Comparison of ENCODE assay signal across 22 cellular contexts in the genomic region with DNA sequence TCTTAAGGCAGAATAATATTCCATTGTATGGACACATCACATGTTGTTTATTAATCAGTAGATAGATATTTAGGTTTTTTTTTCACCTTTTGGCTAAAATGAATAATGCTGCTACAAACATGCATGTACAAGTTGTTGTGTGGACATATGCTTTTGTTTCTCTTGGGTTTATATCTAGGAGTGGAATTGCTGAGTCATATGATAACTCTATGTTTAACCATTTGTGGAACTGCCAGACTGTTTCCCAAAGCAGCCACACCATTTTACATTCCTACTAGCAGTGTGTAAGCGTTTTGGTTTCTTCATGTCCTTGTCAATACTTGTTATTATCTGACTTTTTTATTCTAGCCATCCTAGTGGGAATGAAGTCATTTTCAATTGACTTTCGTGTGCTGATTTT. TPM values are rescaled to one million over a fixed set of nuclear protein-coding genes. Genes with fewer than 3 reads are reported as not detected.
DNase-seq lines count a peak whose midpoint lies in the region; ATAC-seq, FAIRE-seq and TF ChIP-seq lines count a peak whose summit lies in the region.
"Had no signal": no experiment of that assay in that cellular context is flagged by ENCODE, and none has a peak within 500 bp of the region (broad histone marks: within the 10 kb centered on the region; RNA-seq: fewer than 3 reads in every experiment).

No MANE protein-coding gene starts in this region.

- peaks cover 1% of the 10 kb centered on the region for H3K27me3 Mint-ChIP-seq in nephron progenitor cell (ENCODE audit: low read depth, poor library complexity)

- H3K27ac ChIP-seq in HepG2 (ENCODE audit: extremely low read length, insufficient read depth, low read length) (no peak overlapping the region), right lobe of liver (no peak overlapping the region), RWPE2 (ENCODE audit: poor library complexity, severe bottlenecking) (peak overlapping the region; percentile 30), epithelial cell of prostate (peak overlapping the region; percentile 80), left ventricle myocardium inferior (replicated peaks) (no peak overlapping the region)
- H3K27ac ChIP-seq: KMS-11, SJSA1, skin epidermis, suprapubic skin, vagina had no signal

- no TSS peak for BruUV-seq in HepG2 (replicated peaks; lab: Mats Ljungman, UMichigan)

- peaks cover 53% of the 10 kb centered on the region for H3K36me3 Mint-ChIP-seq in nephron progenitor cell (ENCODE audit: low read depth)

- no peak for FAIRE-seq in HepG2 (lab: Jason Lieb, UNC)
- FAIRE-seq: frontal cortex had no signal

- in situ Hi-C loops in HepG2 (cut with HindIII; ENCODE audit: extremely low pct_ligation_motif_present, low pct_unique_long_range_greater_than_20kb) = no loop called here

- H4K20me1 ChIP-seq in HepG2 (ENCODE audit: insufficient read depth, low read length) = no peaks in the 10 kb centered on the region

- TF ChIP-seq RAD21 in HepG2 (CRISPR knock-in tag; IDR thresholded peaks at IDR 0.05) = no peak

- H3K27me3 ChIP-seq in HepG2 (ENCODE audit: control insufficient read depth in 1 of 2, insufficient read depth in 2 of 2, low read length in 2 of 2) (no peaks in the 10 kb centered on the region), right lobe of liver (no peaks in the 10 kb centered on the region), RWPE2 (ENCODE audit: insufficient read depth, poor library complexity, severe bottlenecking) (no peaks in the 10 kb centered on the region), left ventricle myocardium inferior (ENCODE audit: low read depth) (no peaks in the 10 kb centered on the region)
- H3K27me3 ChIP-seq: SJSA1, suprapubic skin, vagina had no signal

- H3K36me3 ChIP-seq in HepG2 (replicated peaks in 1 of 2; ENCODE audit: control insufficient read depth in 1 of 2, insufficient read depth in 2 of 2, low read length in 2 of 2) = no peaks in the 10 kb centered on the region
- peaks cover 0 to 8% (median 4%) of the 10 kb centered on the region in 4 donors for H3K36me3 ChIP-seq in right lobe of liver
- peaks cover 17% of the 10 kb centered on the region; the same call in 1 of the 2 replicates for H3K36me3 ChIP-seq in RWPE2 (ENCODE audit: low read depth)
- H3K36me3 ChIP-seq in left ventricle myocardium inferior = peaks cover 43% of the 10 kb centered on the region

- TF ChIP-seq EP300 in HepG2 (IDR thresholded peaks at IDR 0.05; ENCODE audit: low read depth in 2 of 2, low read length in 2 of 2) (no peak), HepG2 (CRISPR knock-in tag; IDR thresholded peaks at IDR 0.05; ENCODE audit: borderline replicate concordance) (no peak)

- TF ChIP-seq POLR2A in HepG2 (IDR thresholded peaks at IDR 0.05; ENCODE audit: insufficient read depth in 1 of 2, low read depth in 2 of 2, low read length in 2 of 2) (no peak), right lobe of liver (IDR thresholded peaks at IDR 0.05) (no peak)

- no peak for ATAC-seq in HepG2
- no peak for ATAC-seq in right lobe of liver
- peak; percentile 78 for ATAC-seq in RWPE2 (ENCODE audit: low read depth)
- ATAC-seq in HG03469 (IDR thresholded peaks at IDR 0.05; ENCODE audit: unreplicated experiment) = no peak

- H2AFZ ChIP-seq in HepG2 (ENCODE audit: low read length) = no peak overlapping the region

- H3K4me3 ChIP-seq in HepG2 (replicated peaks in 1 of 3; ENCODE audit: insufficient read depth in 1 of 3, low read depth in 2 of 3, low read length in 3 of 3) (no peak overlapping the region), right lobe of liver (no peak overlapping the region), RWPE2 (ENCODE audit: severe bottlenecking) (no peak overlapping the region), left ventricle myocardium inferior (no peak overlapping the region)
- H3K4me3 ChIP-seq: SJSA1, skin epidermis, suprapubic skin, vagina had no signal

- TF ChIP-seq CTCF in HepG2 (CRISPR knock-in tag; IDR thresholded peaks at IDR 0.05) (no peak), right lobe of liver (IDR thresholded peaks at IDR 0.05) (no peak), RWPE2 (IDR thresholded peaks at IDR 0.05; ENCODE audit: poor library complexity, severe bottlenecking) (no peak), nephron progenitor cell (IDR thresholded peaks at IDR 0.05) (no peak), left ventricle myocardium inferior (IDR thresholded peaks at IDR 0.05; ENCODE audit: borderline replicate concordance) (no peak)

- CTCF ChIA-PET in HepG2 (lab: Yijun Ruan, JAX; ENCODE audit: low intra/inter-chr PET ratio, low total read pairs) = no interaction called here

- 89% methylated on average over 2 of the region's 2 CpGs for WGBS in HepG2 (ENCODE audit: low lambda C conversion rate)
- WGBS in right lobe of liver (ENCODE audit: insufficient coverage, low coverage, low lambda C conversion rate, missing lambda C conversion rate) = 86% methylated on average over 2 of the region's 2 CpGs

- no peak overlapping the region for H3K4me3 Mint-ChIP-seq in nephron progenitor cell
- H3K4me3 Mint-ChIP-seq: nephron had no signal

- H3K27ac Mint-ChIP-seq in nephron progenitor cell = no peak overlapping the region
- H3K27ac Mint-ChIP-seq: nephron had no signal

- no peaks in the 10 kb centered on the region for H3K79me2 ChIP-seq in HepG2 (ENCODE audit: insufficient read depth, low read length)

- no peak overlapping the region for H3K9ac ChIP-seq in HepG2 (ENCODE audit: insufficient read depth, low read depth, low read length)
- H3K9ac ChIP-seq: KMS-11 had no signal

- POLR2A ChIA-PET in HepG2 (lab: Yijun Ruan, JAX) = no interaction called here

- no peak for DNase-seq in HepG2 (ENCODE audit: low spot score)
- DNase-seq in right lobe of liver = no peak
- DNase-seq in RWPE2 (ENCODE audit: low spot score) = no peak
- DNase-seq in epithelial cell of prostate (ENCODE audit: low read depth, low spot score) = peak; percentile 87
- DNase-seq in nephron progenitor cell = no peak
- no peak for DNase-seq in left ventricle myocardium inferior
- DNase-seq: activated CD4-positive, alpha-beta T cell treated with anti-CD3 and anti-CD28 coated beads for 48 hours; AML-193; anterior cingulate cortex; NCI-H1105 treated with DMSO at 0.1 percent for 48 hours; NCI-H2107; NCI-H526 treated with DMSO at 0.1 percent for 48 hours; stimulated activated CD4-positive, alpha-beta T cell treated with anti-CD3 and anti-CD28 coated beads, Interleukin-4, amount 100 ng/mL, for 4 hours; T1000 had no signal

- H3K4me1 ChIP-seq in HepG2 (ENCODE audit: insufficient read depth, low read length) = no peaks in the 10 kb centered on the region
- H3K4me1 ChIP-seq in right lobe of liver = no peaks in the 10 kb centered on the region
- H3K4me1 ChIP-seq in RWPE2 (ENCODE audit: insufficient read depth, poor library complexity, severe bottlenecking) = peaks cover 17% of the 10 kb centered on the region
- peaks cover 25% of the 10 kb centered on the region for H3K4me1 ChIP-seq in left ventricle myocardium inferior

- no peak overlapping the region for H3K4me2 ChIP-seq in HepG2 (ENCODE audit: low read depth, low read length)
- H3K4me2 ChIP-seq: KMS-11 had no signal

- H3K9me3 Mint-ChIP-seq in nephron progenitor cell = peaks cover 25% of the 10 kb centered on the region

- no peaks in the 10 kb centered on the region for H3K4me1 Mint-ChIP-seq in nephron progenitor cell
- H3K4me1 Mint-ChIP-seq: nephron had no signal

- H3K9me3 ChIP-seq in HepG2 (ENCODE audit: low read length) (peaks cover 8% of the 10 kb centered on the region; the same call in 1 of the 2 replicates), right lobe of liver (peaks cover 0 to 4% (median 0%) of the 10 kb centered on the region in 4 donors), RWPE2 (ENCODE audit: severe bottlenecking) (peaks cover 7% of the 10 kb centered on the region), left ventricle myocardium inferior (replicated peaks) (peaks cover 15% of the 10 kb centered on the region)
- H3K9me3 ChIP-seq: SJSA1, vagina had no signal

- intact Hi-C loops in HepG2 (cut with micrococcal nuclease; ENCODE audit: unreplicated experiment) (no loop called here), right lobe of liver (cut with DNase I) (no loop called here), left ventricle myocardium inferior (cut with micrococcal nuclease) (no loop called here)

TF ChIP-seq in HepG2, 621 proteins besides CTCF, POLR2A, EP300 and RAD21 (continues in another document):
- TF ChIP-seq AHR (CRISPR knock-in tag; IDR thresholded peaks at IDR 0.05) = no peak

RNA-seq across cellular contexts. Expression of a gene that starts 21.3 kb away (rescaled TPM):
- total RNA-seq in HepG2 (2016; rRNA removed; fragmentation: Illumina TruSeq; extraction: Trizol) (11.4 and 16.0 TPM in 2 replicates), right lobe of liver (10 to 100 TPM; 17.0 to 34.2 (median 19.5) TPM), left ventricle myocardium inferior (36.0 TPM)
- total RNA-seq in HepG2 (2016; cell fraction: cytosol; rRNA removed; fragmentation: Illumina TruSeq; extraction: Trizol; ENCODE audit: low read depth) = 2.6 and 3.0 TPM in 2 replicates
- total RNA-seq in HepG2 (2016; cell fraction: insoluble cytoplasmic fraction; rRNA removed; fragmentation: Illumina TruSeq; extraction: Trizol) = 14.3 and 16.1 TPM in 2 replicates
- 10.5 and 11.2 TPM in 2 replicates for total RNA-seq in HepG2 (2016; cell fraction: membrane; rRNA removed; fragmentation: Illumina TruSeq; extraction: Trizol)
- 12.3 and 12.6 TPM in 2 replicates for total RNA-seq in HepG2 (2016; cell fraction: nucleus; rRNA removed; fragmentation: Illumina TruSeq; extraction: Trizol)
- 6.0 and 6.1 TPM in 2 replicates for polyA plus RNA-seq in HepG2 (2011; rRNA removed)
- 3.1 and 4.8 TPM in 2 replicates for polyA plus RNA-seq in HepG2 (2011; cell fraction: cytosol; rRNA removed)
- 5.0 and 7.6 TPM in 2 replicates for polyA plus RNA-seq in HepG2 (2011; cell fraction: nucleus; rRNA removed)
- polyA plus RNA-seq in HepG2 (2012) = 6.2 and 8.4 TPM in 2 replicates
- 1.7 and 1.8 TPM in 2 replicates for polyA plus RNA-seq in HepG2 (2016; cell fraction: cytosol; fragmentation: Illumina TruSeq; extraction: Trizol; ENCODE audit: low read depth)
- polyA plus RNA-seq in HepG2 (2016; cell fraction: insoluble cytoplasmic fraction; fragmentation: Illumina TruSeq; extraction: Trizol; ENCODE audit: low read depth) = 9.7 and 10.4 TPM in 2 replicates
- polyA plus RNA-seq in HepG2 (2016; cell fraction: membrane; fragmentation: Illumina TruSeq; extraction: Trizol; ENCODE audit: low read depth) = 4.9 and 6.5 TPM in 2 replicates
- 9.6 and 11.6 TPM in 2 replicates for polyA plus RNA-seq in HepG2 (2016; cell fraction: nucleus; fragmentation: Illumina TruSeq; extraction: Trizol; ENCODE audit: insufficient read depth, low read depth)
- polyA minus RNA-seq in HepG2 (2011; rRNA and poly(A)+ RNA removed; ENCODE audit: low replicate concordance) = 5.0 and 11.2 TPM in 2 replicates
- 5.4 and 7.9 TPM in 2 replicates for polyA minus RNA-seq in HepG2 (2011; cell fraction: cytosol; rRNA and poly(A)+ RNA removed)
- 39.4 and 52.8 TPM in 2 replicates for polyA minus RNA-seq in HepG2 (2011; cell fraction: nucleus; rRNA and poly(A)+ RNA removed)

Comparison
In these comparisons a context has a peak if more than half of its experiments do, and no peak if none do; other contexts are left out.
1. H3K27ac ChIP-seq: peak in RWPE2 (single experiment) and epithelial cell of prostate (single experiment); none in HepG2 (single experiment), right lobe of liver (0 of 3) and left ventricle myocardium inferior (single experiment).